ENCODE assay signal across 13 cellular contexts in the genomic region with DNA sequence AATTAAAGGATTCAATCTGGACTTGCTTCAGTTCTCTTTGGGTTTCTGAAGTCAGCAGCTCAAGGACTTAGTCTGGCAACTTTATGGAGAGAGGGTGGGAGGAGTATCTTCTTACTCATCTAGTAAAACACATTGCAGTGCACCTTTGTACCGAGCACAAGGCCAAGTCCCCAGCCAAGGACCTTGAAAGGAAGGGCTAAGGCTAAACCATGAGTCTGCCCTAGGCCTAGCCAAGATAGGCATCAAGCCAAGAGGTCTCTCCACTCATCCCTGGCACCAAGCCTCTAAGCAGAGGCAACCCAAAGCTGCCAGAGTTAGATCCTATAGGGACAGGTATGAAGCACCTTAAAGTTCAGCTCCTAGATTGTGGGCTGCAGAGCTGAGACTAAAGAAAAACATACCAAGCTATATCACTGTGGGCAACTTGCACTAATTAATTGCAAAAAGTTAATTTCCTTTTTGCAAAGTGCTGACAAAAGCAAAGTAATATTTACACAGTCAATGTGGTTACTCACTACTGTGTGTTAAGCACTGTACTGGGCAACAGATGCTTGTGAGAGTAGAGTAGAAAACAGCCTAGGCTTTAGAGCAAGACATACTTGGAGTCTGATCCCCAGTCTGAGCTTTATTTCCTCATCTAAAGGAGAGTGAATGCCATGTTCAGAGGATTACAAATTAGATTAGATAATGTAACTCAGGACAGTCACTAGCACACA. TPM values are rescaled to one million over a fixed set of nuclear protein-coding genes. Genes with fewer than 3 reads are reported as not detected.
DNase-seq lines count a peak whose midpoint lies in the region; TF ChIP-seq lines count a peak whose summit lies in the region.
"Had no signal": no experiment of that assay in that cellular context is flagged by ENCODE, and none has a peak within 500 bp of the region (broad histone marks: within the 10 kb centered on the region; RNA-seq: fewer than 3 reads in every experiment).

No MANE protein-coding gene starts in this region.

- H3K4me3 Mint-ChIP-seq in brain (no peak overlapping the region), neural crest cell (no peak overlapping the region)
- H3K4me3 Mint-ChIP-seq: naive B cell had no signal

- H3K27ac Mint-ChIP-seq in brain (peak overlapping the region in 3 of 5 experiments; percentile 13 to 94 (median 90)), neural crest cell (ENCODE audit: unreplicated experiment) (peak overlapping the region; percentile 54)

- H3K36me3 Mint-ChIP-seq in brain (peaks cover 40% of the 10 kb centered on the region), neural crest cell (ENCODE audit: low read depth) (peaks cover 10% of the 10 kb centered on the region)

- H3K4me1 Mint-ChIP-seq in brain, result peaks cover 33% of the 10 kb centered on the region
- H3K4me1 Mint-ChIP-seq in neural crest cell, result no peaks in the 10 kb centered on the region

- H3K4me3 ChIP-seq in LNCaP clone FGC (ENCODE audit: low read depth, low read length), result no peak overlapping the region
- H3K4me3 ChIP-seq: HAP-1 had no signal

- no peaks in the 10 kb centered on the region for H3K9me3 Mint-ChIP-seq in brain
- H3K9me3 Mint-ChIP-seq in neural crest cell, result no peaks in the 10 kb centered on the region
- H3K9me3 Mint-ChIP-seq: naive B cell had no signal

- TF ChIP-seq CTCF in LNCaP clone FGC (IDR thresholded peaks at IDR 0.05; ENCODE audit: control insufficient read depth, extremely low read depth, insufficient read depth), result no peak
- no peak for TF ChIP-seq CTCF in brain (conservative IDR thresholded peaks at IDR 0.05)
- TF ChIP-seq CTCF in neural crest cell (conservative IDR thresholded peaks at IDR 0.05), result no peak
- TF ChIP-seq CTCF in GM10266 (IDR thresholded peaks at IDR 0.05; ENCODE audit: control insufficient read depth, insufficient read depth, low read depth, missing control alignments), result no peak

- H3K27me3 Mint-ChIP-seq in brain (no peaks in the 10 kb centered on the region), neural crest cell (ENCODE audit: low read depth) (no peaks in the 10 kb centered on the region)
- H3K27me3 Mint-ChIP-seq: naive B cell had no signal

- DNase-seq in NCI-H2196 (lab: John Stamatoyannopoulos, UW; ENCODE audit: unreplicated experiment) (peak; percentile 41), NCI-H2196 treated with DMSO at 0.1 percent for 48 hours (lab: John Stamatoyannopoulos, UW; ENCODE audit: unreplicated experiment) (no peak), LNCaP clone FGC (ENCODE audit: low read depth) (peak; percentile 59), neural crest cell (ENCODE audit: low read depth, low spot score) (no peak), GM10266 (ENCODE audit: extremely low spot score) (no peak), SKM-1 treated with dmso at 0.1 percent for 144 hours (lab: John Stamatoyannopoulos, UW; ENCODE audit: unreplicated experiment) (no peak), GM19240 (ENCODE audit: insufficient read length, low spot score) (no peak)
- DNase-seq: effector CD8-positive, alpha-beta T cell; hippocampal formation; naive B cell; NCI-H1092 treated with DMSO at 0.1 percent for 48 hours had no signal

RNA-seq across cellular contexts. Expression of a gene that starts 7.3 kb away (rescaled TPM):
- 68.0 TPM for polyA plus RNA-seq in brain (ENCODE audit: insufficient read depth, low read depth, low replicate concordance)
- total RNA-seq in neural crest cell, result 86.7 and 86.9 TPM in 2 replicates

RNA-seq across cellular contexts. Expression of a gene that starts 7.4 kb away (rescaled TPM):
- 56.6 TPM for polyA plus RNA-seq in brain (ENCODE audit: insufficient read depth, low read depth, low replicate concordance)
- total RNA-seq in neural crest cell, result 27.5 and 33.2 TPM in 2 replicates

Comparison
In these comparisons a context has a peak if more than half of its experiments do, and no peak if none do; other contexts are left out.
1. DNase-seq: peak in NCI-H2196 (single experiment) and LNCaP clone FGC (single experiment); none in NCI-H2196 treated with DMSO at 0.1 percent for 48 hours (single experiment), neural crest cell (single experiment), GM10266 (single experiment), SKM-1 treated with dmso at 0.1 percent for 144 hours (single experiment) and GM19240 (single experiment).